ENCODE assay signal across 20 cellular contexts in the genomic region with DNA sequence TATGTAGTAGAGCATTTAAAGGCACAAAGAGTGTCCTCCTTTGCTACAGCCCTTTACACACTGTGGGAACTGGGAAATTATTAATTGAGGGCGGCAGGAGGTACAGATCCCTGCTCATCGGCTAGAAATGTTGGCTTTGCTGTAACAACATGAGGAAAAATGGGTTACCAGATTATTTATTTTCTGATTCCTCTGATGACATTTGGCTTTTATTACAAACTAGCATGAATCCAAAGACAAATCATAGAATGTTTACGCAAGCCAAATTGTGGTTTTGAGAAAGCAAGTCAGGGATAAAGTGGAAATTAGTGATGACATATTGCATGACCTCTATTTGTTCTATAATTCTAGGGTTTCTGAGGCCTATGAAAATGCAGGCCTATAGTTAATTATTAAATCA.
DNase-seq lines count a peak whose midpoint lies in the region; TF ChIP-seq lines count a peak whose summit lies in the region.
"Had no signal": no experiment of that assay in that cellular context is flagged by ENCODE, and none has a peak within 500 bp of the region (broad histone marks: within the 10 kb centered on the region; RNA-seq: fewer than 3 reads in every experiment).

No MANE protein-coding gene starts in this region.

- H2BK5ac ChIP-seq in neuronal stem cell (ENCODE audit: low read length): no peak overlapping the region

- H2AK5ac ChIP-seq in neuronal stem cell (ENCODE audit: low read depth, low read length): no peak overlapping the region

- H3K4me1 ChIP-seq in GM23248 (ENCODE audit: insufficient read depth) (no peaks in the 10 kb centered on the region), neuronal stem cell (ENCODE audit: control insufficient read depth in 2 of 2, insufficient read depth in 1 of 2, low read depth in 1 of 2, low read length in 2 of 2) (no peaks in the 10 kb centered on the region)
- H3K4me1 ChIP-seq: prostate gland had no signal

- H3K9me2 ChIP-seq in GM23248 (ENCODE audit: insufficient read depth): no peaks in the 10 kb centered on the region

- H3K9ac ChIP-seq in GM23248: no peak overlapping the region
- H3K9ac ChIP-seq in neuronal stem cell (ENCODE audit: low read depth, low read length, poor library complexity): no peak overlapping the region

- H3K36me3 ChIP-seq in GM23248 (ENCODE audit: low read depth) (no peaks in the 10 kb centered on the region), neuronal stem cell (replicated peaks in 1 of 2; ENCODE audit: control insufficient read depth in 2 of 2, insufficient read depth in 2 of 2, low read length in 2 of 2) (no peaks in the 10 kb centered on the region)
- H3K36me3 ChIP-seq: prostate gland had no signal

- H3K27ac ChIP-seq in GM23248 (no peak overlapping the region), neuronal stem cell (replicated peaks; ENCODE audit: low read length) (no peak overlapping the region)
- H3K27ac ChIP-seq: prostate gland, SK-N-MC had no signal

- H2AFZ ChIP-seq in GM23248 (no peak overlapping the region), neuronal stem cell (ENCODE audit: low read length) (no peak overlapping the region)

- no peak overlapping the region for H2BK12ac ChIP-seq in neuronal stem cell (ENCODE audit: low read length)

- H4K91ac ChIP-seq in neuronal stem cell (ENCODE audit: low read depth, low read length, poor library complexity): no peak overlapping the region

- H3F3A ChIP-seq in GM23248 (ENCODE audit: insufficient read depth): peaks cover 4% of the 10 kb centered on the region; the same call in 1 of the 2 replicates

- no peaks in the 10 kb centered on the region for H3K79me2 ChIP-seq in GM23248 (ENCODE audit: insufficient read depth)

- H3K4me2 ChIP-seq in GM23248 (ENCODE audit: unreplicated experiment) (peak overlapping the region; percentile 23), neuronal stem cell (ENCODE audit: insufficient read depth, low read length, poor library complexity, severe bottlenecking) (no peak overlapping the region)

- H3K23ac ChIP-seq in neuronal stem cell (ENCODE audit: low read depth, low read length, poor library complexity): no peak overlapping the region

- H2BK120ac ChIP-seq in neuronal stem cell (ENCODE audit: low read depth, low read length): no peak overlapping the region

- DNase-seq in GM23248 (peak; percentile 67), astrocyte of the hippocampus (ENCODE audit: low read depth, low spot score) (peak; percentile 9), fibroblast of villous mesenchyme (ENCODE audit: low read depth) (peak; percentile 46), stromal cell of bone marrow (ENCODE audit: low read depth) (peak; percentile 70), SW 1271 (lab: John Stamatoyannopoulos, UW) (no peak), neuronal stem cell (ENCODE audit: low spot score) (no peak)
- DNase-seq in stimulated activated CD4-positive, alpha-beta T cell treated with anti-CD3 and anti-CD28 coated beads, Interleukin-4, amount 100 ng/mL, for 24 hours: no peak
- no peak for DNase-seq in stimulated activated CD4-positive, alpha-beta T cell treated with anti-CD3 and anti-CD28 coated beads, Interleukin-12 subunit alpha, Interleukin-12 subunit beta, amount 100 ng/mL, for 4 hours
- DNase-seq: activated naive CD8-positive, alpha-beta T cell treated with anti-CD3 and anti-CD28 coated beads, Interleukin-2, amount 50 U/mL, for 24 hours; CD4-positive, CD25-positive, alpha-beta regulatory T cell; effector memory CD8-positive, alpha-beta T cell; glutamatergic neuron; KG1; naive thymus-derived CD4-positive, alpha-beta T cell; NCI-H1092 treated with DMSO at 0.1 percent for 48 hours; NCI-H2107; stimulated activated naive CD4-positive, alpha-beta T cell treated with Interleukin-2 at 50 U/mL for 16 hours; T-helper 9 cell had no signal

- H3K79me1 ChIP-seq in neuronal stem cell (ENCODE audit: low read depth, low read length): no peaks in the 10 kb centered on the region

- no peak for TF ChIP-seq CTCF in fibroblast of villous mesenchyme (IDR thresholded peaks at IDR 0.05; ENCODE audit: insufficient read depth, low read depth, low read length)

- no peak overlapping the region for H3K4me3 ChIP-seq in GM23248
- H3K4me3 ChIP-seq in fibroblast of villous mesenchyme (ENCODE audit: low read depth, low read length): no peak overlapping the region
- H3K4me3 ChIP-seq in neuronal stem cell (ENCODE audit: low read length in 2 of 2): no peak overlapping the region
- H3K4me3 ChIP-seq: prostate gland, SK-N-MC had no signal

- H3K9me3 ChIP-seq in GM23248 (ENCODE audit: low read depth) (no peaks in the 10 kb centered on the region), neuronal stem cell (replicated peaks in 1 of 2; ENCODE audit: control insufficient read depth in 2 of 2, insufficient read depth in 1 of 2, low read depth in 1 of 2, low read length in 2 of 2) (no peaks in the 10 kb centered on the region)
- H3K9me3 ChIP-seq: prostate gland had no signal

- H3K4ac ChIP-seq in neuronal stem cell (ENCODE audit: low read length): no peak overlapping the region

- H2BK15ac ChIP-seq in neuronal stem cell (ENCODE audit: low read length): no peak overlapping the region

- H3K14ac ChIP-seq in neuronal stem cell (ENCODE audit: low read length): no peak overlapping the region

- no peak overlapping the region for H3K18ac ChIP-seq in neuronal stem cell (ENCODE audit: low read length)

- peaks cover 20% of the 10 kb centered on the region for H3K27me3 ChIP-seq in GM23248 (replicated peaks; ENCODE audit: insufficient read depth)
- no peaks in the 10 kb centered on the region for H3K27me3 ChIP-seq in neuronal stem cell (ENCODE audit: control insufficient read depth in 3 of 3, insufficient read depth in 3 of 3, low read depth in 1 of 3, low read length in 3 of 3)

- 10 to 12% methylated on average over 3 of the region's 3 CpGs for WGBS in GM23248 (ENCODE audit: low coverage in 1 of 2, low lambda C conversion rate in 2 of 2, missing lambda C conversion rate in 2 of 2), 2 experiments
- no CpG with 5 or more reads among the region's 3 CpGs for WGBS in neuronal stem cell (ENCODE audit: extremely low coverage in 2 of 2, insufficient read length in 2 of 2, insufficient replicate concordance in 1 of 2), 2 donors

- in situ Hi-C loops in GM23248 (cut with MboI): no loop called here

- H4K8ac ChIP-seq in neuronal stem cell (ENCODE audit: low read depth, low read length): no peak overlapping the region

- no peaks in the 10 kb centered on the region for H4K20me1 ChIP-seq in GM23248 (ENCODE audit: insufficient read depth)

Comparison
In these comparisons a context has a peak if more than half of its experiments do, and no peak if none do; other contexts are left out.
1. DNase-seq: peak in GM23248 (single experiment), astrocyte of the hippocampus (single experiment), fibroblast of villous mesenchyme (single experiment) and stromal cell of bone marrow (single experiment); none in stimulated activated CD4-positive, alpha-beta T cell treated with anti-CD3 and anti-CD28 coated beads, Interleukin-4, amount 100 ng/mL, for 24 hours (single experiment), SW 1271 (0 of 2), neuronal stem cell (single experiment) and stimulated activated CD4-positive, alpha-beta T cell treated with anti-CD3 and anti-CD28 coated beads, Interleukin-12 subunit alpha, Interleukin-12 subunit beta, amount 100 ng/mL, for 4 hours (single experiment).